Comparison of ENCODE assay signal across 8 cellular contexts in genomic region chr2:55048514-55048924, GRCh38. TPM values are rescaled to one million over a fixed set of nuclear protein-coding genes. Genes with fewer than 3 reads are reported as not detected.
DNase-seq lines count a peak whose midpoint lies in the region.

No MANE protein-coding gene starts in this region.

- peaks cover 50% of the 10 kb centered on the region for H3K4me1 Mint-ChIP-seq in activated CD4-positive, alpha-beta memory T cell treated with anti-CD3 and anti-CD28 coated beads for 36 hours (ENCODE audit: low read depth)

- DNase-seq in NCI-H345 (lab: John Stamatoyannopoulos, UW) (peak; percentile 7), NCI-H345 treated with DMSO at 0.1 percent for 48 hours (lab: John Stamatoyannopoulos, UW; ENCODE audit: unreplicated experiment) (no peak), globus pallidus (ENCODE audit: low spot score) (peak; percentile 74), putamen (ENCODE audit: low spot score) (peak; percentile 56), germinal center (ENCODE audit: low spot score) (no peak)
- DNase-seq in activated CD4-positive, alpha-beta memory T cell treated with anti-CD3 and anti-CD28 coated beads for 36 hours, result no peak
- no peak for DNase-seq in activated CD4-positive, alpha-beta T cell treated with anti-CD3 and anti-CD28 coated beads, Interleukin-2, amount 50 U/mL, for 1 hour

- peaks cover 8% of the 10 kb centered on the region; the same call in 1 of the 2 replicates for H3K36me3 ChIP-seq in KOPT-K1 (ENCODE audit: insufficient read depth, low read length)

- H3K9me3 ChIP-seq in KOPT-K1 (ENCODE audit: insufficient read depth, low read length, poor library complexity, severe bottlenecking), result no peaks in the 10 kb centered on the region

- CTCF ChIA-PET in activated CD4-positive, alpha-beta memory T cell treated with anti-CD3 and anti-CD28 coated beads for 36 hours (lab: Charles Lee), result interaction anchor here (0.6 to 4.4 kb wide), 18 partner anchors 10 to 942 kb away, joined by 3 to 24 read pairs (median 3); no protein-coding TSS in a partner anchor

- peaks cover 9% of the 10 kb centered on the region for H3K36me3 Mint-ChIP-seq in activated CD4-positive, alpha-beta memory T cell treated with anti-CD3 and anti-CD28 coated beads for 36 hours

- POLR2A ChIA-PET in activated CD4-positive, alpha-beta memory T cell treated with anti-CD3 and anti-CD28 coated beads for 36 hours (lab: Charles Lee), result interaction anchor here (1.0 to 1.1 kb wide), 2 partner anchors 10 to 184 kb away, joined by 3 to 4 read pairs; partner anchors contain the start of genes CLHC1 and RPS27A

- peak overlapping the region; percentile 96 for H3K4me3 Mint-ChIP-seq in activated CD4-positive, alpha-beta memory T cell treated with anti-CD3 and anti-CD28 coated beads for 36 hours

- H3K27ac ChIP-seq in KOPT-K1 (ENCODE audit: low read depth, low read length, poor library complexity, severe bottlenecking), result peak overlapping the region; percentile 96

- peak overlapping the region; percentile 90 for H3K27ac Mint-ChIP-seq in activated CD4-positive, alpha-beta memory T cell treated with anti-CD3 and anti-CD28 coated beads for 36 hours

- H3K27me3 Mint-ChIP-seq in activated CD4-positive, alpha-beta memory T cell treated with anti-CD3 and anti-CD28 coated beads for 36 hours, result no peaks in the 10 kb centered on the region

- intact Hi-C loops in activated CD4-positive, alpha-beta memory T cell treated with anti-CD3 and anti-CD28 coated beads for 36 hours (cut with micrococcal nuclease), result loop anchor here (1.0 to 2.0 kb wide), 3 partner anchors 13 to 372 kb away; no protein-coding TSS in a partner anchor

- no peaks in the 10 kb centered on the region for H3K9me3 Mint-ChIP-seq in activated CD4-positive, alpha-beta memory T cell treated with anti-CD3 and anti-CD28 coated beads for 36 hours

RNA-seq across cellular contexts. Expression of gene RTN4, which starts 1.7 kb away (rescaled TPM):
- total RNA-seq in activated CD4-positive, alpha-beta memory T cell treated with anti-CD3 and anti-CD28 coated beads for 36 hours, result 10 to 100 TPM; 96.7 to 97.5 TPM

Comparison
In these comparisons a context has a peak if more than half of its experiments do, and no peak if none do; other contexts are left out.
1. DNase-seq: peak in NCI-H345 (single experiment), globus pallidus (single experiment) and putamen (single experiment); none in NCI-H345 treated with DMSO at 0.1 percent for 48 hours (single experiment), activated CD4-positive, alpha-beta memory T cell treated with anti-CD3 and anti-CD28 coated beads for 36 hours (single experiment), germinal center (single experiment) and activated CD4-positive, alpha-beta T cell treated with anti-CD3 and anti-CD28 coated beads, Interleukin-2, amount 50 U/mL, for 1 hour (single experiment).